1 cellular context compared by ENCODE assay signal in the genomic region with DNA sequence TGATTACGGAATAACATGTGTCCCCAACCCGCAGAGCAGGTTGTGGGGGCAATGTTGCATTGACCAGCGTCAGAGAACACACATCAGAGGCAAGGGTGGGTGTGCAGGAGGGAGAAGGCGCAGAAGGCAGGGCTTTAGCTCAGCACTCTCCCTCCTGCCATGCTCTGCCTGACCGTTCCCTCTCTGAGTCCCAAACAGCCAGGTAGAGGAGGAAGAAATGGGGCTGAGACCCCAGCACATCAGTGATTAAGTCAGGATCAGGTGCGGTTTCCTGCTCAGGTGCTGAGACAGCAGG.
TF ChIP-seq lines count a peak whose summit lies in the region.

No MANE protein-coding gene starts in this region.

TF ChIP-seq in HepG2, 621 proteins besides CTCF, POLR2A, EP300 and RAD21 (continues in another document):
- TF ChIP-seq UBTF (CRISPR knock-in tag; IDR thresholded peaks at IDR 0.05) = no peak
- TF ChIP-seq HMG20A (CRISPR knock-in tag; IDR thresholded peaks at IDR 0.05; ENCODE audit: borderline replicate concordance) = no peak
- no peak for TF ChIP-seq MEF2D (CRISPR knock-in tag; IDR thresholded peaks at IDR 0.05)
- no peak for TF ChIP-seq MXD4 (CRISPR knock-in tag; IDR thresholded peaks at IDR 0.05)
- no peak for TF ChIP-seq ZNF816 (CRISPR knock-in tag; IDR thresholded peaks at IDR 0.05; ENCODE audit: borderline replicate concordance)
- TF ChIP-seq ZSCAN21 (CRISPR knock-in tag; IDR thresholded peaks at IDR 0.05; ENCODE audit: borderline replicate concordance) = no peak
- TF ChIP-seq, protein P1, sequence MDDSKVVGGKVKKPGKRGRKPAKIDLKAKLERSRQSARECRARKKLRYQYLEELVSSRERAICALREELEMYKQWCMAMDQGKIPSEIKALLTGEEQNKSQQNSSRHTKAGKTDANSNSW (CRISPR knock-in tag; IDR thresholded peaks at IDR 0.05; ENCODE audit: borderline replicate concordance) = no peak
- TF ChIP-seq SMAD9 (CRISPR knock-in tag; IDR thresholded peaks at IDR 0.05) = no peak
- peak; percentile 21; the same call in 1 of the 2 replicates for TF ChIP-seq THAP9 (CRISPR knock-in tag; IDR thresholded peaks at IDR 0.05; ENCODE audit: borderline replicate concordance)
- TF ChIP-seq ZNF83 (CRISPR knock-in tag; IDR thresholded peaks at IDR 0.05; ENCODE audit: borderline replicate concordance) = no peak
- TF ChIP-seq EED (CRISPR knock-in tag; IDR thresholded peaks at IDR 0.05) = no peak
- TF ChIP-seq ZNF205 (CRISPR knock-in tag; IDR thresholded peaks at IDR 0.05) = no peak
- no peak for TF ChIP-seq SRF (IDR thresholded peaks at IDR 0.05; ENCODE audit: low read depth, low read length)
- TF ChIP-seq ZNF747 (CRISPR knock-in tag; IDR thresholded peaks at IDR 0.05; ENCODE audit: borderline replicate concordance) = no peak
- no peak; the same call in 1 of the 2 replicates for TF ChIP-seq ZNF788 (CRISPR knock-in tag; IDR thresholded peaks at IDR 0.05; ENCODE audit: borderline replicate concordance)
- TF ChIP-seq PHF8 (CRISPR knock-in tag; IDR thresholded peaks at IDR 0.05) = peak; percentile 4; the same call in 1 of the 2 replicates
- no peak for TF ChIP-seq KDM2A (CRISPR knock-in tag; IDR thresholded peaks at IDR 0.05; ENCODE audit: borderline replicate concordance, low read depth)
- TF ChIP-seq NR2F1 (CRISPR knock-in tag; IDR thresholded peaks at IDR 0.05) = no peak
- no peak for TF ChIP-seq ZSCAN29 (CRISPR knock-in tag; conservative IDR thresholded peaks at IDR 0.05)
- no peak for TF ChIP-seq HNF1A (IDR thresholded peaks at IDR 0.05; ENCODE audit: low read depth)
- no peak for TF ChIP-seq HNF1A (CRISPR knock-in tag; IDR thresholded peaks at IDR 0.05; ENCODE audit: borderline replicate concordance)
- no peak for TF ChIP-seq PHB2 (IDR thresholded peaks at IDR 0.05; ENCODE audit: partially characterized antibody)
- no peak for TF ChIP-seq SSRP1 (CRISPR knock-in tag; IDR thresholded peaks at IDR 0.05)
- no peak for TF ChIP-seq ISX (CRISPR knock-in tag; conservative IDR thresholded peaks at IDR 0.05)
- TF ChIP-seq GATA4 (IDR thresholded peaks at IDR 0.05; ENCODE audit: borderline replicate concordance, low read depth) = no peak
- no peak for TF ChIP-seq ZNF431 (CRISPR knock-in tag; IDR thresholded peaks at IDR 0.05; ENCODE audit: borderline replicate concordance, low read depth)
- peak; percentile 9; the same call in 1 of the 2 replicates for TF ChIP-seq ZNF607 (CRISPR knock-in tag; IDR thresholded peaks at IDR 0.05; ENCODE audit: borderline replicate concordance)
- TF ChIP-seq, protein P2, sequence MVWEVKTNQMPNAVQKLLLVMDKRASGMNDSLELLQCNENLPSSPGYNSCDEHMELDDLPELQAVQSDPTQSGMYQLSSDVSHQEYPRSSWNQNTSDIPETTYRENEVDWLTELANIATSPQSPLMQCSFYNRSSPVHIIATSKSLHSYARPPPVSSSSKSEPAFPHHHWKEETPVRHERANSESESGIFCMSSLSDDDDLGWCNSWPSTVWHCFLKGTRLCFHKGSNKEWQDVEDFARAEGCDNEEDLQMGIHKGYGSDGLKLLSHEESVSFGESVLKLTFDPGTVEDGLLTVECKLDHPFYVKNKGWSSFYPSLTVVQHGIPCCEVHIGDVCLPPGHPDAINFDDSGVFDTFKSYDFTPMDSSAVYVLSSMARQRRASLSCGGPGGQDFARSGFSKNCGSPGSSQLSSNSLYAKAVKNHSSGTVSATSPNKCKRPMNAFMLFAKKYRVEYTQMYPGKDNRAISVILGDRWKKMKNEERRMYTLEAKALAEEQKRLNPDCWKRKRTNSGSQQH (CRISPR knock-in tag; IDR thresholded peaks at IDR 0.05; ENCODE audit: low read depth) = no peak
- no peak for TF ChIP-seq LRRFIP1 (CRISPR knock-in tag; conservative IDR thresholded peaks at IDR 0.05)
- TF ChIP-seq, protein P3, sequence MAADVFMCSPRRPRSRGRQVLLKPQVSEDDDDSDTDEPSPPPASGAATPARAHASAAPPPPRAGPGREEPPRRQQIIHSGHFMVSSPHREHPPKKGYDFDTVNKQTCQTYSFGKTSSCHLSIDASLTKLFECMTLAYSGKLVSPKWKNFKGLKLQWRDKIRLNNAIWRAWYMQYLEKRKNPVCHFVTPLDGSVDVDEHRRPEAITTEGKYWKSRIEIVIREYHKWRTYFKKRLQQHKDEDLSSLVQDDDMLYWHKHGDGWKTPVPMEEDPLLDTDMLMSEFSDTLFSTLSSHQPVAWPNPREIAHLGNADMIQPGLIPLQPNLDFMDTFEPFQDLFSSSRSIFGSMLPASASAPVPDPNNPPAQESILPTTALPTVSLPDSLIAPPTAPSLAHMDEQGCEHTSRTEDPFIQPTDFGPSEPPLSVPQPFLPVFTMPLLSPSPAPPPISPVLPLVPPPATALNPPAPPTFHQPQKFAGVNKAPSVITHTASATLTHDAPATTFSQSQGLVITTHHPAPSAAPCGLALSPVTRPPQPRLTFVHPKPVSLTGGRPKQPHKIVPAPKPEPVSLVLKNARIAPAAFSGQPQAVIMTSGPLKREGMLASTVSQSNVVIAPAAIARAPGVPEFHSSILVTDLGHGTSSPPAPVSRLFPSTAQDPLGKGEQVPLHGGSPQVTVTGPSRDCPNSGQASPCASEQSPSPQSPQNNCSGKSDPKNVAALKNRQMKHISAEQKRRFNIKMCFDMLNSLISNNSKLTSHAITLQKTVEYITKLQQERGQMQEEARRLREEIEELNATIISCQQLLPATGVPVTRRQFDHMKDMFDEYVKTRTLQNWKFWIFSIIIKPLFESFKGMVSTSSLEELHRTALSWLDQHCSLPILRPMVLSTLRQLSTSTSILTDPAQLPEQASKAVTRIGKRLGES (CRISPR knock-in tag; IDR thresholded peaks at IDR 0.05; ENCODE audit: borderline replicate concordance) = no peak
- TF ChIP-seq SRY (CRISPR knock-in tag; IDR thresholded peaks at IDR 0.05) = 0 out of 2 replicates have a peak, but pooled peaks have one; percentile 8
- TF ChIP-seq, protein P4, sequence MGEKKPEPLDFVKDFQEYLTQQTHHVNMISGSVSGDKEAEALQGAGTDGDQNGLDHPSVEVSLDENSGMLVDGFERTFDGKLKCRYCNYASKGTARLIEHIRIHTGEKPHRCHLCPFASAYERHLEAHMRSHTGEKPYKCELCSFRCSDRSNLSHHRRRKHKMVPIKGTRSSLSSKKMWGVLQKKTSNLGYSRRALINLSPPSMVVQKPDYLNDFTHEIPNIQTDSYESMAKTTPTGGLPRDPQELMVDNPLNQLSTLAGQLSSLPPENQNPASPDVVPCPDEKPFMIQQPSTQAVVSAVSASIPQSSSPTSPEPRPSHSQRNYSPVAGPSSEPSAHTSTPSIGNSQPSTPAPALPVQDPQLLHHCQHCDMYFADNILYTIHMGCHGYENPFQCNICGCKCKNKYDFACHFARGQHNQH (CRISPR knock-in tag; IDR thresholded peaks at IDR 0.05) = no peak
- no peak for TF ChIP-seq ZNF563 (CRISPR knock-in tag; IDR thresholded peaks at IDR 0.05)
- TF ChIP-seq, protein P5, sequence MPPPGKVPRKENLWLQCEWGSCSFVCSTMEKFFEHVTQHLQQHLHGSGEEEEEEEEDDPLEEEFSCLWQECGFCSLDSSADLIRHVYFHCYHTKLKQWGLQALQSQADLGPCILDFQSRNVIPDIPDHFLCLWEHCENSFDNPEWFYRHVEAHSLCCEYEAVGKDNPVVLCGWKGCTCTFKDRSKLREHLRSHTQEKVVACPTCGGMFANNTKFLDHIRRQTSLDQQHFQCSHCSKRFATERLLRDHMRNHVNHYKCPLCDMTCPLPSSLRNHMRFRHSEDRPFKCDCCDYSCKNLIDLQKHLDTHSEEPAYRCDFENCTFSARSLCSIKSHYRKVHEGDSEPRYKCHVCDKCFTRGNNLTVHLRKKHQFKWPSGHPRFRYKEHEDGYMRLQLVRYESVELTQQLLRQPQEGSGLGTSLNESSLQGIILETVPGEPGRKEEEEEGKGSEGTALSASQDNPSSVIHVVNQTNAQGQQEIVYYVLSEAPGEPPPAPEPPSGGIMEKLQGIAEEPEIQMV (CRISPR knock-in tag; IDR thresholded peaks at IDR 0.05; ENCODE audit: low read depth) = no peak
